Comparison of ENCODE assay signal across 8 cellular contexts in the genomic region with DNA sequence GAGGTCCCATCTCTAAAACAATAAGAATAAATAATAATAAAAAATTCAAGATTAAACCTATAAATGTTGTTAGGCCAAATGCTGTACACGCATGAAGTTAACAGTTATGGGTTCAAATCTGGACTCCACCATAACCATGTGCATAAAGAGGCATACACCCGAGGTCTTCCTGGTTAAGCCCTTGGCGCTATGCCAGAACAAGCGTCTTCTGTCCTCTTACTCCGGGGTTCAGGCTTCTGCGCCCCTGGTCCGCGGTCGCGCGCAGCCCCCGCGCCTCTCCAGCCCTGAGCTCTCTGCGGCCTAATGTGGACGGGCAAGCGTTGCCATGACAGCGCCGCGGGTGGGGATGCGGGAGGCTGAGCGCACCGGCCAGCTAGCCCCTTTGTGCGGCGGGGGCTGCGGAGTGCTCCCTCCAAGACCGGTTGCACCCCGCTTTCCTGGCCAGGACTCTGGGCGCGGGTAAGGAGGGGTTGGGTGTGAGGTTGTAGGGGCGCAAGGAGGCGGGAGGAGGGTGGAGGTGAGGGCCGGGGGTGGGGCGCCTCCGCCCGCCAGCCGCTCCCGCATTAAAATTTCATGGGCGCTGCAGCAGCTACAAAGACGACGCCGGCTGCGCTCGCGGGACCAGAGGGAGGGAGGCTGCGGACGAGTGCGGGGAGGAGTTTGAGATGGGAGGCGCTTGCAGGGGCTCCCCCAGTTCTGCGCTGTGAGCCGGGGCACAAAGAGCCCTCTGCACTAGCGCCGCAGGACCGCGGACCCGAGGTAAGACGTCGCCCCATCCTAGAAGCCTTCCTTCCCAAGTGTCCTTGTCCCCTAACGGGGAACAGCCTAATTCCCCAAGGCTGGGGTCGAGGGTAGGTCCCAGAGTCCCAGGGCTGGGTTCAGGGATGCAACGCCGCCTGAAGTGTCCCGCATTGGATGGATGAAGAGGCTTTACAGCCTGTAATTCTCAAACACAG. TPM values are rescaled to one million over a fixed set of nuclear protein-coding genes. Genes with fewer than 3 reads are reported as not detected.
DNase-seq lines count a peak whose midpoint lies in the region; ATAC-seq and TF ChIP-seq lines count a peak whose summit lies in the region.

A gene (plus strand): TSS at position 693 of the 956 bp plus-strand sequence.

- H3K36me3 Mint-ChIP-seq in activated CD8-positive, alpha-beta T cell treated with anti-CD3 and anti-CD28 coated beads for 36 hours (ENCODE audit: low read depth) = no peaks in the 10 kb centered on the region
- H3K36me3 Mint-ChIP-seq in endothelial cell (ENCODE audit: low read depth, unreplicated experiment) = no peaks in the 10 kb centered on the region
- no peaks in the 10 kb centered on the region for H3K36me3 Mint-ChIP-seq in neural crest cell (ENCODE audit: low read depth)

- peaks cover 28% of the 10 kb centered on the region for H3K4me1 Mint-ChIP-seq in activated CD8-positive, alpha-beta T cell treated with anti-CD3 and anti-CD28 coated beads for 36 hours (ENCODE audit: low read depth)
- H3K4me1 Mint-ChIP-seq in endothelial cell (ENCODE audit: unreplicated experiment) (peaks cover 2% of the 10 kb centered on the region), neural crest cell (peaks cover 33% of the 10 kb centered on the region)

- DNase-seq in GM06990 (ENCODE audit: extremely low read depth, insufficient read length) = peak; percentile 73
- peak; percentile 79 for DNase-seq in MM.1S
- DNase-seq in activated CD8-positive, alpha-beta T cell treated with anti-CD3 and anti-CD28 coated beads for 36 hours = peak; percentile 83
- peak; percentile 39 for DNase-seq in endothelial cell (ENCODE audit: low spot score)
- peak; percentile 38 for DNase-seq in neural crest cell (ENCODE audit: low read depth, low spot score)
- DNase-seq in upper lobe of right lung = peak; percentile 67
- DNase-seq in ureter (ENCODE audit: low spot score) = no peak
- DNase-seq in C1 segment of cervical spinal cord (lab: John Stamatoyannopoulos, UW) = no peak

- H2AFZ ChIP-seq in MM.1S (ENCODE audit: low read length) = peak within 1 kb of the TSS; percentile 89

- ATAC-seq in activated CD8-positive, alpha-beta T cell treated with anti-CD3 and anti-CD28 coated beads for 36 hours = peak; percentile 86
- ATAC-seq in upper lobe of right lung = peak; percentile 40

- H3K4me3 Mint-ChIP-seq in activated CD8-positive, alpha-beta T cell treated with anti-CD3 and anti-CD28 coated beads for 36 hours = peak within 1 kb of the TSS; percentile 83
- H3K4me3 Mint-ChIP-seq in endothelial cell (ENCODE audit: unreplicated experiment) (peak within 1 kb of the TSS; percentile 78), neural crest cell (peak within 1 kb of the TSS; percentile 91)

- peak within 1 kb of the TSS; percentile 87 for H3K27ac Mint-ChIP-seq in activated CD8-positive, alpha-beta T cell treated with anti-CD3 and anti-CD28 coated beads for 36 hours
- H3K27ac Mint-ChIP-seq in endothelial cell (ENCODE audit: unreplicated experiment) (no peak within 1 kb of the TSS), neural crest cell (ENCODE audit: unreplicated experiment) (peak within 1 kb of the TSS; percentile 89)

- no peaks in the 10 kb centered on the region for H3K9me3 Mint-ChIP-seq in activated CD8-positive, alpha-beta T cell treated with anti-CD3 and anti-CD28 coated beads for 36 hours
- H3K9me3 Mint-ChIP-seq in endothelial cell (ENCODE audit: unreplicated experiment) (no peaks in the 10 kb centered on the region), neural crest cell (no peaks in the 10 kb centered on the region)

- H3K9me2 ChIP-seq in MM.1S (replicated peaks; ENCODE audit: insufficient read depth, low read length) = no peaks in the 10 kb centered on the region

- H3K9ac ChIP-seq in MM.1S (ENCODE audit: low read length) = peak within 1 kb of the TSS; percentile 72

- TF ChIP-seq CTCF in GM06990 (IDR thresholded peaks at IDR 0.05; ENCODE audit: insufficient read depth, low read length, poor library complexity, severe bottlenecking) (no peak), MM.1S (IDR thresholded peaks at IDR 0.05; ENCODE audit: low read length) (no peak), endothelial cell (IDR thresholded peaks at IDR 0.05; ENCODE audit: unreplicated experiment) (no peak), neural crest cell (conservative IDR thresholded peaks at IDR 0.05) (no peak), upper lobe of right lung (IDR thresholded peaks at IDR 0.05) (no peak)
- no peak for TF ChIP-seq CTCF in activated CD8-positive, alpha-beta T cell treated with anti-CD3 and anti-CD28 coated beads for 36 hours (IDR thresholded peaks at IDR 0.05)

- POLR2A ChIA-PET in activated CD8-positive, alpha-beta T cell treated with anti-CD3 and anti-CD28 coated beads for 36 hours (lab: Charles Lee) = interaction anchor here (0.6 to 1.3 kb wide), 6 partner anchors 13 to 78 kb away, joined by 3 to 4 read pairs (median 3); no protein-coding TSS in a partner anchor

- peaks cover 2% of the 10 kb centered on the region for H3K27me3 ChIP-seq in GM06990 (replicated peaks; ENCODE audit: control insufficient read depth, insufficient read depth, low read length)
- H3K27me3 ChIP-seq in MM.1S (replicated peaks; ENCODE audit: insufficient read depth, low read length) = no peaks in the 10 kb centered on the region
- peaks cover 34% of the 10 kb centered on the region for H3K27me3 ChIP-seq in upper lobe of right lung

- H3K4me3 ChIP-seq in GM06990 (replicated peaks; ENCODE audit: low read depth, low read length) (peak within 1 kb of the TSS; percentile 39), MM.1S (ENCODE audit: low read length) (peak within 1 kb of the TSS; percentile 99), upper lobe of right lung (peak within 1 kb of the TSS; percentile 39)

- peaks cover 4% of the 10 kb centered on the region for H3K27me3 Mint-ChIP-seq in activated CD8-positive, alpha-beta T cell treated with anti-CD3 and anti-CD28 coated beads for 36 hours
- H3K27me3 Mint-ChIP-seq in endothelial cell (ENCODE audit: unreplicated experiment) (no peaks in the 10 kb centered on the region), neural crest cell (ENCODE audit: low read depth) (peaks cover 72% of the 10 kb centered on the region)

- H3F3A ChIP-seq in MM.1S (ENCODE audit: insufficient read depth, low read length) = peaks cover 18% of the 10 kb centered on the region

- H3K36me3 ChIP-seq in GM06990 (ENCODE audit: control insufficient read depth, insufficient read depth, low read length) (no peaks in the 10 kb centered on the region), MM.1S (replicated peaks; ENCODE audit: insufficient read depth, low read length) (no peaks in the 10 kb centered on the region), upper lobe of right lung (no peaks in the 10 kb centered on the region)

- intact Hi-C loops in activated CD8-positive, alpha-beta T cell treated with anti-CD3 and anti-CD28 coated beads for 36 hours (cut with micrococcal nuclease) = no loop called here
- intact Hi-C loops in upper lobe of right lung (cut with DNase I) = no loop called here

- peak within 1 kb of the TSS; percentile 99 for H3K4me2 ChIP-seq in MM.1S (ENCODE audit: low read depth, low read length)

- H3K9me3 ChIP-seq in MM.1S (replicated peaks; ENCODE audit: insufficient read depth, low read length) (no peaks in the 10 kb centered on the region), upper lobe of right lung (no peaks in the 10 kb centered on the region)

- peaks cover 28% of the 10 kb centered on the region for H3K79me2 ChIP-seq in MM.1S (ENCODE audit: low read length)

- H3K4me1 ChIP-seq in MM.1S (ENCODE audit: low read length) (peaks cover 15% of the 10 kb centered on the region), upper lobe of right lung (peaks cover 21% of the 10 kb centered on the region)

- peak within 1 kb of the TSS; percentile 68; the same call in 1 of the 2 replicates for H3K27ac ChIP-seq in MM.1S (ENCODE audit: low read length)
- H3K27ac ChIP-seq in upper lobe of right lung = no peak within 1 kb of the TSS

- H4K20me1 ChIP-seq in MM.1S (ENCODE audit: insufficient read depth, low read length) = no peaks in the 10 kb centered on the region

- CTCF ChIA-PET in activated CD8-positive, alpha-beta T cell treated with anti-CD3 and anti-CD28 coated beads for 36 hours (lab: Charles Lee) = interaction anchor here (2.9 kb wide), 1 partner anchor 155 kb away, joined by 15 read pairs; no protein-coding TSS in a partner anchor

RNA-seq across cellular contexts. Expression of the gene that starts here (rescaled TPM):
- 10 to 100 TPM; 11.6 to 11.9 TPM for total RNA-seq in activated CD8-positive, alpha-beta T cell treated with anti-CD3 and anti-CD28 coated beads for 36 hours
- 1.2 TPM for total RNA-seq in endothelial cell (ENCODE audit: unreplicated experiment)
- 42.0 and 45.6 TPM in 2 replicates for total RNA-seq in neural crest cell
- total RNA-seq in upper lobe of right lung = 6.1 TPM
- total RNA-seq in ureter = 4.7 TPM

Comparison
In these comparisons a context has a peak if more than half of its experiments do, and no peak if none do; other contexts are left out.
1. DNase-seq: peak in GM06990 (single experiment), MM.1S (single experiment), activated CD8-positive, alpha-beta T cell treated with anti-CD3 and anti-CD28 coated beads for 36 hours (single experiment), endothelial cell (single experiment), neural crest cell (single experiment) and upper lobe of right lung (single experiment); none in ureter (single experiment) and C1 segment of cervical spinal cord (0 of 14).
2. H3K4me3 ChIP-seq: peak in every context shown above with its lines; median percentile 99 in MM.1S; 39 in GM06990; 39 in upper lobe of right lung.
3. Peak in every context shown above with its lines, with median percentiles within 50 percentile points of each other: H3K4me3 Mint-ChIP-seq.